In the genomic region with DNA sequence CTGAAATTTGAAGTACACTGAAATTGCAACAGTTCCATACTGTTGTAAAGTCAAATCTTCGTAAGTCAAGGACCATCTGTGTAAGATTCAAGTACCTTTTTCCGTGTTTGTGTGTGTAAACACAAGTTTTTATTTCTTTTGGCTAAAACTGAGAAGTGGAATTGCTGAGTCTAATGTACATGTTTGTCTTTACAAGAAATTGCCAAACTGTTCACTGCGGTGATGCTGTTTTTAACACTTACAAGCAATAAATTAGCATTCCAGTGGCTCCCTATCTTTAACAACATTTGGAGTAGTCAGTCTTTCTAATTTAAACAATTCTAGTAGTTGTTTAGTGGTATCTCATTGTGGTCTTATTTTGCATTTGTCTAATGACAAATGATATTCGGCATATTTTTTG, we compare ENCODE assay signal across 1 cellular context.
TF ChIP-seq lines count a peak whose summit lies in the region.

No MANE protein-coding gene starts in this region.

TF ChIP-seq in endothelial cell of umbilical vein, 7 proteins besides CTCF, POLR2A, EP300 and RAD21 (continued from another document):
- TF ChIP-seq POLR2AphosphoS5 (IDR thresholded peaks at IDR 0.05; ENCODE audit: insufficient read depth, low read depth, low read length) (no peak), FOS (IDR thresholded peaks at IDR 0.05; ENCODE audit: borderline replicate concordance, insufficient read depth, low read length) (no peak)
